8 cellular contexts compared by ENCODE assay signal in the genomic region with DNA sequence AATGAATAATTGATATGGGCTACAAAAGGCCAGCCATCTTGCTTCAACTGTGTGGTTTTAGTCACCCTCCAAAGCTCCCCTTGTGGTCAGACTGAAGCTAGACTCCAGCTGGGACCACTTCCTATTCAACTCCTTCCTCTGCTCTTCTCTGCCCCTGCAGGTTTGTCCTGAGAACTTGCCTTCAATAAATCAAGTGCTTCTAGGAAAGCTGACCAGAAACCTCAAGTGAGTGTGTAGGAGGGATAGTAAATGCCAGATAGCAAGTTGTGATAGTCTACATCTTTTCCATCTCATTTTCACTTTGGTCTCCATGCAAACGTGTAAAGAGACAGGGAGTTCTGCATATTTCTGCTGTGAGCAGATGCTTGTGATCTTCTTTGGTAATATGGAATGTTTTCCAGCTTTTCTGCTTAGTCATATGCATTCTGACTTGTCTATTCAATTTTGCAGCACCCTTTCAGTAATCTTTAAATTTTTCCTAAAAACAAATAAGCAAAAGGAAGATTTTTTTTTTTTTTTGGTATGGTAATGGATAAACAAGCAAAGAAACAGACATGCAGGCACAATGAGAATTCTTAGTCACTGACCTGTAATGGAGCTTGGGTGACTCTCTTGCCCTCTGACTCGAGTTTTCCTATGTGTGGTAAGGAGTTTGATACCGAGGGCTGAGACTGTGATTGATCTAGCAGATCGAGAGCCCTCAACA.
DNase-seq lines count a peak whose midpoint lies in the region; TF ChIP-seq lines count a peak whose summit lies in the region.

No MANE protein-coding gene starts in this region.

- peaks cover 10% of the 10 kb centered on the region for H3K4me1 ChIP-seq in mammary epithelial cell (ENCODE audit: insufficient read depth, low read length)
- no peaks in the 10 kb centered on the region for H3K4me1 ChIP-seq in neural progenitor cell

- H3K27ac ChIP-seq in mammary epithelial cell (ENCODE audit: insufficient read depth, low read depth, low read length) (no peak overlapping the region), neural progenitor cell (no peak overlapping the region)

- DNase-seq in GM04503 (ENCODE audit: low read depth) (peak; percentile 93), NCI-H146 treated with DMSO at 0.1 percent for 48 hours (lab: John Stamatoyannopoulos, UW; ENCODE audit: unreplicated experiment) (peak; percentile 38), mammary epithelial cell (peak; percentile 71), neural progenitor cell (ENCODE audit: low spot score) (peak; percentile 64)
- DNase-seq in stimulated activated CD4-positive, alpha-beta T cell treated with anti-CD3 and anti-CD28 coated beads, Interleukin-1b, Interleukin-23, amount 100 ng/mL, for 48 hours: no peak
- no peak for DNase-seq in NK-92 treated with Interleukin-12 subunit alpha and Interleukin-12 subunit beta, amount 100 ng/mL, for 24 hours (lab: John Stamatoyannopoulos, UW)
- DNase-seq in activated T-cell treated with anti-CD3 and anti-CD28 coated beads, Interleukin-2, amount 50 U/mL, for 24 hours: no peak
- DNase-seq in activated T-cell treated with anti-CD3 and anti-CD28 coated beads, Interleukin-2, amount 50 U/mL, for 48 hours: no peak

- no peak overlapping the region for H3K4me3 Mint-ChIP-seq in neural progenitor cell
- H3K4me3 Mint-ChIP-seq in activated T-cell treated with anti-CD3 and anti-CD28 coated beads, Interleukin-2, amount 50 U/mL, for 24 hours: no peak overlapping the region

- 42% methylated on average over 3 of the region's 4 CpGs for WGBS in mammary epithelial cell (ENCODE audit: low coverage, missing lambda C conversion rate)

- H3K27me3 Mint-ChIP-seq in neural progenitor cell (ENCODE audit: insufficient read depth, low read depth): peaks cover 4% of the 10 kb centered on the region
- H3K27me3 Mint-ChIP-seq in activated T-cell treated with anti-CD3 and anti-CD28 coated beads, Interleukin-2, amount 50 U/mL, for 24 hours: no peaks in the 10 kb centered on the region

- no peaks in the 10 kb centered on the region for H3K9me3 ChIP-seq in mammary epithelial cell (replicated peaks; ENCODE audit: insufficient read depth, low read length)
- H3K9me3 ChIP-seq in neural progenitor cell (ENCODE audit: low read depth): no peaks in the 10 kb centered on the region

- H3K9me3 Mint-ChIP-seq in neural progenitor cell: no peaks in the 10 kb centered on the region
- peaks cover 2% of the 10 kb centered on the region for H3K9me3 Mint-ChIP-seq in activated T-cell treated with anti-CD3 and anti-CD28 coated beads, Interleukin-2, amount 50 U/mL, for 24 hours

- peak overlapping the region; percentile 24 for H3K27ac Mint-ChIP-seq in neural progenitor cell
- H3K27ac Mint-ChIP-seq in activated T-cell treated with anti-CD3 and anti-CD28 coated beads, Interleukin-2, amount 50 U/mL, for 24 hours: no peak overlapping the region

- H3K4me1 Mint-ChIP-seq in neural progenitor cell: peaks cover 13% of the 10 kb centered on the region
- H3K4me1 Mint-ChIP-seq in activated T-cell treated with anti-CD3 and anti-CD28 coated beads, Interleukin-2, amount 50 U/mL, for 24 hours (ENCODE audit: low read depth): no peaks in the 10 kb centered on the region

- no peaks in the 10 kb centered on the region for H3K36me3 Mint-ChIP-seq in neural progenitor cell
- H3K36me3 Mint-ChIP-seq in activated T-cell treated with anti-CD3 and anti-CD28 coated beads, Interleukin-2, amount 50 U/mL, for 24 hours (ENCODE audit: low read depth): no peaks in the 10 kb centered on the region

- in situ Hi-C loops in mammary epithelial cell (cut with MboI; ENCODE audit: low sequenced_read_pairs in 2 of 2): no loop called here

- H3K4me2 ChIP-seq in mammary epithelial cell (ENCODE audit: insufficient read depth, low read depth, low read length): no peak overlapping the region
- no peak overlapping the region for H3K4me2 ChIP-seq in neural progenitor cell

- no peaks in the 10 kb centered on the region for H3K79me2 ChIP-seq in mammary epithelial cell (ENCODE audit: insufficient read depth, low read length)
- no peaks in the 10 kb centered on the region for H3K79me2 ChIP-seq in neural progenitor cell (ENCODE audit: low read depth)

- H3K4me3 ChIP-seq in mammary epithelial cell (replicated peaks in 1 of 3; ENCODE audit: insufficient read depth in 1 of 3, low read depth in 2 of 3, low read length in 3 of 3): no peak overlapping the region
- no peak overlapping the region for H3K4me3 ChIP-seq in neural progenitor cell

- intact Hi-C loops in mammary epithelial cell (cut with micrococcal nuclease): loop anchor here (5.0 kb wide), 1 partner anchor 201 kb away; the partner anchor contains the start of gene BTBD3

- peak overlapping the region; percentile 56 for H2AFZ ChIP-seq in mammary epithelial cell (ENCODE audit: low read depth, low read length)
- H2AFZ ChIP-seq in neural progenitor cell (replicated peaks): no peak overlapping the region

- CTCF ChIA-PET in mammary epithelial cell (lab: Charles Lee; ENCODE audit: low non-redundant PET): interaction anchor here (0.6 kb wide), 1 partner anchor 1569 kb away, joined by 4 read pairs; no protein-coding TSS in a partner anchor

- H3F3A ChIP-seq in neural progenitor cell (ENCODE audit: low read depth): no peaks in the 10 kb centered on the region

- TF ChIP-seq CTCF in mammary epithelial cell (conservative IDR thresholded peaks at IDR 0.05 in 1 of 2, IDR thresholded peaks at IDR 0.05 in 1 of 2; ENCODE audit: extremely low read depth in 1 of 2, insufficient read depth in 1 of 2, low read depth in 1 of 2, low read length in 2 of 2) (peak; percentile 45 to 51), neural progenitor cell (IDR thresholded peaks at IDR 0.05) (peak; percentile 56)

- dilution Hi-C loops in mammary epithelial cell (cut with HindIII; ENCODE audit: low sequenced_read_pairs): no loop called here

- H3K9ac ChIP-seq in mammary epithelial cell (ENCODE audit: insufficient read depth, low read length) (no peak overlapping the region), neural progenitor cell (no peak overlapping the region)

- H3K27me3 ChIP-seq in mammary epithelial cell (ENCODE audit: insufficient read depth, low read length) (no peaks in the 10 kb centered on the region), neural progenitor cell (no peaks in the 10 kb centered on the region)

- H3K36me3 ChIP-seq in mammary epithelial cell (ENCODE audit: insufficient read depth, low read length): no peaks in the 10 kb centered on the region
- H3K36me3 ChIP-seq in neural progenitor cell: no peaks in the 10 kb centered on the region

- H4K20me1 ChIP-seq in mammary epithelial cell (ENCODE audit: insufficient read depth, low read length) (no peaks in the 10 kb centered on the region), neural progenitor cell (ENCODE audit: low read depth) (no peaks in the 10 kb centered on the region)

- BruUV-seq in mammary epithelial cell (replicated peaks; lab: Mats Ljungman, UMichigan): no TSS peak

Comparison
In these comparisons a context has a peak if more than half of its experiments do, and no peak if none do; other contexts are left out.
1. DNase-seq: peak in GM04503 (single experiment), NCI-H146 treated with DMSO at 0.1 percent for 48 hours (single experiment), mammary epithelial cell (single experiment) and neural progenitor cell (single experiment); none in stimulated activated CD4-positive, alpha-beta T cell treated with anti-CD3 and anti-CD28 coated beads, Interleukin-1b, Interleukin-23, amount 100 ng/mL, for 48 hours (single experiment), NK-92 treated with Interleukin-12 subunit alpha and Interleukin-12 subunit beta, amount 100 ng/mL, for 24 hours (single experiment), activated T-cell treated with anti-CD3 and anti-CD28 coated beads, Interleukin-2, amount 50 U/mL, for 24 hours (single experiment) and activated T-cell treated with anti-CD3 and anti-CD28 coated beads, Interleukin-2, amount 50 U/mL, for 48 hours (0 of 2).